9 cellular contexts compared by ENCODE assay signal in the genomic region with DNA sequence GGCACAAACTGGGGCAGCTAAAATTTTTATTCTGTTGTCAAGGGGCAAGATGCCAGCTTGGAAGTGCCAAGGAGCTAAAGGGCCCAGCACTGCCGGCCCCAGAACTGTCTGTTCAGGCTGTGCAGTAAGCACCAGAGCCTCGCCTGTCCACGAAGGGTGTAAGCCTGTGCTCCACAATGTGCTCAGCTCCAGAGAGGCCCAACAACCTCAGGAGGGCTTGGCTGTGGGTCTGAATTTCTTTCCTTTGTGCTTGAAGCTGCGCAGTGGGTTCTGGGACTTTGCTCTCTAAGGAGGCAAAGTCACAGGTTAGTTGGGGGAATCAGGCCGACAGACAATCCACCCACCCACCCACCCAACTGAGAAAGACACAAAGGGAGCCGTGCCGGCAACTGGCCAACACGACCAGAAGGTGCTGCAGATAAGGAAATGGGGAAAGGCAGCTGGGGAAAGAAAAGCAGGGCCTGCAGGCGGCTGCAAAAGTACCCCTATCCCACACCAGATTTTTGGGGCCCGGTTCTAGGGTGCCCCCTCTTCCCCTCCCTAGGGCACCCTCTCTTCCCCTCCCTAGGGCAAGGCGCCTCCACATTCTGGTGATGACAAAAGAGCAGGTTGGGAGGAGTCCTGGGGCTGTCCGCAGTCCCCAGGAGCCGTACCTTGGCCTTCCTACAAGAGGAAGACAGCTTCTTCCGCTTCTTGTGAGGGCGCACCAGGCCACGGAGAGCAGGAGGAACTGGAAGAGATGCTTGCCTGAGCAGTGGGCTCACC. TPM values are rescaled to one million over a fixed set of nuclear protein-coding genes. Genes with fewer than 3 reads are reported as not detected.
DNase-seq lines count a peak whose midpoint lies in the region; ATAC-seq and TF ChIP-seq lines count a peak whose summit lies in the region.
"Had no signal": no experiment of that assay in that cellular context is flagged by ENCODE, and none has a peak within 500 bp of the region (broad histone marks: within the 10 kb centered on the region; RNA-seq: fewer than 3 reads in every experiment).

No MANE protein-coding gene starts in this region.

- no peak overlapping the region for H3K18ac ChIP-seq in H9 (ENCODE audit: insufficient read length, low read depth, low read length)

- no peak overlapping the region for H2AFZ ChIP-seq in H9 (ENCODE audit: low read length)

- no peak overlapping the region for H3K4me2 ChIP-seq in H9 (ENCODE audit: insufficient read depth, insufficient read length, low read length)

- TF ChIP-seq POLR2A in GM18505 (IDR thresholded peaks at IDR 0.05; ENCODE audit: borderline replicate concordance, extremely low read depth, insufficient read depth, insufficient read length) = no peak
- TF ChIP-seq POLR2A in testis (IDR thresholded peaks at IDR 0.05) = no peak

- no peak overlapping the region for H3K56ac ChIP-seq in H9 (ENCODE audit: insufficient read length, low read depth, low read length)

- H3K4me3 Mint-ChIP-seq in H9 = no peak overlapping the region

- no peak overlapping the region for H2BK15ac ChIP-seq in H9 (ENCODE audit: low read depth, low read length)

- no peak overlapping the region for H4K91ac ChIP-seq in H9 (ENCODE audit: insufficient read length, low read depth, low read length)

- no peak overlapping the region for H3K4ac ChIP-seq in H9 (ENCODE audit: low read depth, low read length)

- H3T11ph ChIP-seq in H9 (ENCODE audit: low read length) = no peak overlapping the region

- no peak overlapping the region for H2BK20ac ChIP-seq in H9 (ENCODE audit: low read depth, low read length, poor library complexity, severe bottlenecking)

- no peak overlapping the region for H3K27ac ChIP-seq in H9 (ENCODE audit: insufficient read length, low read depth, low read length)
- H3K27ac ChIP-seq in VCaP = peak overlapping the region; percentile 55; the same call in 1 of the 2 replicates
- H3K27ac ChIP-seq in testis = no peak overlapping the region

- no peak overlapping the region for H3K4me3 ChIP-seq in mucosa of descending colon
- no peak overlapping the region for H3K4me3 ChIP-seq in testis

- peaks cover 4 to 7% of the 10 kb centered on the region in 2 experiments; a peak in 3 of 4 replicates for H3K4me1 Mint-ChIP-seq in H9

- H3K23ac ChIP-seq in H9 (ENCODE audit: insufficient read length, low read depth, low read length) = no peak overlapping the region

- H2BK120ac ChIP-seq in H9 (ENCODE audit: low read depth, low read length, poor library complexity, severe bottlenecking) = no peak overlapping the region

- peaks cover 3% of the 10 kb centered on the region for H3K36me3 ChIP-seq in mucosa of descending colon (ENCODE audit: low read depth)
- no peaks in the 10 kb centered on the region for H3K36me3 ChIP-seq in testis (ENCODE audit: low read depth, missing control alignments)

- no peak overlapping the region for H3K14ac ChIP-seq in H9 (ENCODE audit: insufficient read depth, low read length)

- H3K23me2 ChIP-seq in H9 (ENCODE audit: insufficient read length, low read depth, low read length, poor library complexity, severe bottlenecking) = no peaks in the 10 kb centered on the region

- intact Hi-C loops in mucosa of descending colon (cut with DNase I, micrococcal nuclease) (loop anchor here in 1 of 2 donors (10.0 kb wide), 1 partner anchor 321 kb away; no protein-coding TSS in a partner anchor), testis (cut with DNase I; ENCODE audit: low total_unique reads) (no loop called here)

- no peaks in the 10 kb centered on the region; a peak in 1 of 5 replicates for H3K9me3 Mint-ChIP-seq in H9

- no peaks in the 10 kb centered on the region for H3K27me3 Mint-ChIP-seq in H9 (ENCODE audit: low read depth)

- H3K9ac ChIP-seq in H9 (ENCODE audit: extremely low read depth, insufficient read length, low read length) = no peak overlapping the region

- H2BK5ac ChIP-seq in H9 (ENCODE audit: insufficient read length, low read length) = no peak overlapping the region

- H3K27me3 ChIP-seq in H9 (ENCODE audit: insufficient read depth, low read length) (no peaks in the 10 kb centered on the region), testis (no peaks in the 10 kb centered on the region)

- H2AK5ac ChIP-seq in H9 (ENCODE audit: insufficient read length, low read length) = no peak overlapping the region

- DNase-seq in H9 = no peak
- DNase-seq in mucosa of descending colon = no peak
- no peak for DNase-seq in AG20443 (ENCODE audit: low spot score)
- DNase-seq in testis = no peak
- DNase-seq in KG1 (lab: John Stamatoyannopoulos, UW) = no peak

- no peak overlapping the region for H4K8ac ChIP-seq in H9 (replicated peaks; ENCODE audit: insufficient read length, low read depth, low read length)

- WGBS in H9 (ENCODE audit: extremely low coverage, insufficient read length, low lambda C conversion rate) = no CpG with 5 or more reads among the region's 16 CpGs
- 79 to 81% methylated on average over 13 to 16 of the region's 16 CpGs for WGBS in testis, 2 donors

- H2BK12ac ChIP-seq in H9 (ENCODE audit: insufficient read length, low read depth, low read length) = no peak overlapping the region

- H3K4me1 ChIP-seq in H9 (ENCODE audit: insufficient read depth, low read length) (no peaks in the 10 kb centered on the region), mucosa of descending colon (ENCODE audit: low read depth) (peaks cover 10% of the 10 kb centered on the region), testis (no peaks in the 10 kb centered on the region)

- H3K9me3 ChIP-seq in H9 (ENCODE audit: control insufficient read depth, low read depth, low read length) = no peaks in the 10 kb centered on the region
- H3K9me3 ChIP-seq in mucosa of descending colon = no peaks in the 10 kb centered on the region
- H3K9me3 ChIP-seq in testis = no peaks in the 10 kb centered on the region

- peaks cover 55 to 75% (median 62%) of the 10 kb centered on the region in 3 experiments for H3K36me3 Mint-ChIP-seq in H9 (ENCODE audit: insufficient read depth in 1 of 3, low read depth in 3 of 3)

- peak; percentile 26; the same call in 2 of the 3 replicates for TF ChIP-seq CTCF in H9 (conservative IDR thresholded peaks at IDR 0.05)
- TF ChIP-seq CTCF in VCaP (conservative IDR thresholded peaks at IDR 0.05) = no peak; the same call in 1 of the 2 replicates
- no peak for TF ChIP-seq CTCF in mucosa of descending colon (IDR thresholded peaks at IDR 0.05)
- no peak for TF ChIP-seq CTCF in testis (IDR thresholded peaks at IDR 0.05)

- peak overlapping the region in 1 of 3 experiments; percentile 43; a peak in 1 of 7 replicates for H3K27ac Mint-ChIP-seq in H9

- no peak overlapping the region for H4K5ac ChIP-seq in H9 (ENCODE audit: insufficient read length, low read depth, low read length)

- H3K79me1 ChIP-seq in H9 (ENCODE audit: insufficient read depth, low read depth, low read length, poor library complexity, severe bottlenecking) = no peaks in the 10 kb centered on the region

- H4K20me1 ChIP-seq in H9 (ENCODE audit: control insufficient read depth, insufficient read depth, insufficient read length) = no peaks in the 10 kb centered on the region

- no peaks in the 10 kb centered on the region for H3K79me2 ChIP-seq in H9 (ENCODE audit: insufficient read depth, low read length)

- ATAC-seq in GM18505 (IDR thresholded peaks at IDR 0.05; ENCODE audit: unreplicated experiment) (peak; percentile 15), mucosa of descending colon (peak; percentile 18), HG03439 (IDR thresholded peaks at IDR 0.05; ENCODE audit: unreplicated experiment) (no peak)

RNA-seq across cellular contexts. Expression of gene DDX56, which starts 7.7 kb away (rescaled TPM):
- total RNA-seq in H9 (2021) = 113 and 120 TPM in 2 replicates
- total RNA-seq in mucosa of descending colon = 10 to 100 TPM; 50.7 to 60.6 (median 60.0) TPM
- 10 to 100 TPM; 58.8 to 72.8 TPM for total RNA-seq in testis
- 68.8 TPM for polyA plus RNA-seq in testis (ENCODE audit: insufficient read depth, low read depth, low replicate concordance)

RNA-seq across cellular contexts. Expression of gene TMED4, which starts 16.1 kb away (rescaled TPM):
- 60.3 and 62.4 TPM in 2 replicates for total RNA-seq in H9 (2021)
- total RNA-seq in mucosa of descending colon = 10 to 100 TPM; 76.7 to 93.3 (median 84.9) TPM
- total RNA-seq in testis = 100 to 1,000 TPM; 164 to 236 TPM
- polyA plus RNA-seq in testis (ENCODE audit: insufficient read depth, low read depth, low replicate concordance) = 77.8 TPM

RNA-seq across cellular contexts. Expression of gene NPC1L1, which starts 24.8 kb away (rescaled TPM):
- total RNA-seq in H9 (2021) (0.07 and 0.11 TPM in 2 replicates), mucosa of descending colon (under 1 TPM in 2 of 3 donors, not detected in 1; 0.12 to 0.82 TPM), testis (under 1 TPM; 0.37 to 0.55 TPM)
- polyA plus RNA-seq in testis (ENCODE audit: insufficient read depth, low read depth, low replicate concordance) = 0.83 TPM
- total RNA-seq: endothelial cell of umbilical vein had no signal
- polyA plus RNA-seq: endothelial cell of umbilical vein had no signal

RNA-seq across cellular contexts. Expression of gene OGDH, which starts 40.5 kb away (rescaled TPM):
- total RNA-seq in H9 (2021) = 75.3 and 77.3 TPM in 2 replicates
- total RNA-seq in mucosa of descending colon = 100 to 1,000 TPM; 141 to 186 (median 159) TPM
- total RNA-seq in testis = 10 to 100 TPM; 82.4 to 95.1 TPM
- polyA plus RNA-seq in testis (ENCODE audit: insufficient read depth, low read depth, low replicate concordance) = 87.0 TPM
